ENCODE assay signal across 2 cellular contexts in genomic region chr1:246580497-246581047, GRCh38.
TF ChIP-seq lines count a peak whose summit lies in the region.

No MANE protein-coding gene starts in this region.

TF ChIP-seq in HepG2, 621 proteins besides CTCF, POLR2A, EP300 and RAD21:
- TF ChIP-seq ZNF460 (CRISPR knock-in tag; IDR thresholded peaks at IDR 0.05; ENCODE audit: borderline replicate concordance) (peak; percentile 74), HNRNPK (IDR thresholded peaks at IDR 0.05; ENCODE audit: low read depth, low read length, poor library complexity, severe bottlenecking) (no peak), ZNF441 (CRISPR knock-in tag; IDR thresholded peaks at IDR 0.05; ENCODE audit: borderline replicate concordance) (no peak), ARID3A (IDR thresholded peaks at IDR 0.05; ENCODE audit: low read depth, low read length) (no peak)

TF ChIP-seq in GM12878, 131 proteins besides CTCF, POLR2A, EP300 and RAD21:
- no peak for TF ChIP-seq LARP7 (IDR thresholded peaks at IDR 0.05)
- TF ChIP-seq CHD1 (IDR thresholded peaks at IDR 0.05; ENCODE audit: low read depth, low read length) = no peak
- no peak for TF ChIP-seq TBL1XR1 (IDR thresholded peaks at IDR 0.05; ENCODE audit: low read depth, low read length)
- no peak for TF ChIP-seq ZBED1 (IDR thresholded peaks at IDR 0.05; ENCODE audit: borderline replicate concordance)
- no peak for TF ChIP-seq MYC (IDR thresholded peaks at IDR 0.05; ENCODE audit: insufficient read depth, insufficient read length, insufficient replicate concordance, low read length, severe bottlenecking)
- TF ChIP-seq POU2F2 (IDR thresholded peaks at IDR 0.05; ENCODE audit: borderline replicate concordance, low read depth, low read length) = no peak
- no peak for TF ChIP-seq ZBTB40 (IDR thresholded peaks at IDR 0.05; ENCODE audit: borderline replicate concordance)
- no peak for TF ChIP-seq ZNF687 (IDR thresholded peaks at IDR 0.05)
- no peak for TF ChIP-seq MLLT1 (IDR thresholded peaks at IDR 0.05)
